8 cellular contexts compared by ENCODE assay signal in genomic region chr11:95789506-95790122, GRCh38. TPM values are rescaled to one million over a fixed set of nuclear protein-coding genes. Genes with fewer than 3 reads are reported as not detected.
DNase-seq lines count a peak whose midpoint lies in the region; ATAC-seq, FAIRE-seq and TF ChIP-seq lines count a peak whose summit lies in the region.

Gene FAM76B (minus strand): TSS chr11:95789782. CDS start chr11:95789478, 304 bp downstream.

- POLR2A ChIA-PET in H1 (lab: Charles Lee; ENCODE audit: partially characterized antibody): interaction anchor here (0.8 to 2.9 kb wide), 15 partner anchors 11 to 723 kb away, joined by 3 to 20 read pairs (median 4); partner anchors contain the start of genes CCDC82, JRKL and SRSF8

- H2BK120ac ChIP-seq in H1 (replicated peaks; ENCODE audit: low read depth, low read length): no peak within 1 kb of the TSS
- H2BK120ac ChIP-seq in mesenchymal stem cell (ENCODE audit: low read depth, low read length): no peak within 1 kb of the TSS

- TF ChIP-seq RAD21 in H1 (IDR thresholded peaks at IDR 0.05 in 1 of 2, conservative IDR thresholded peaks at IDR 0.05 in 1 of 2; ENCODE audit: low read depth in 2 of 2, low read length in 2 of 2): no peak

- H2BK15ac ChIP-seq in H1 (ENCODE audit: low read length) (no peak within 1 kb of the TSS), mesenchymal stem cell (ENCODE audit: low read depth, poor library complexity, severe bottlenecking) (peak within 1 kb of the TSS; percentile 29)

- peak within 1 kb of the TSS; percentile 100 for H3K27ac Mint-ChIP-seq in activated CD8-positive, alpha-beta memory T cell treated with anti-CD3 and anti-CD28 coated beads, Interleukin-2, amount 10 ng/mL, durations not matched to agents 7 days and 5 days

- peaks cover 0 to 7% of the 10 kb centered on the region in 2 experiments for H4K20me1 ChIP-seq in H1 (replicated peaks in 1 of 2; ENCODE audit: control insufficient read depth in 1 of 2, insufficient read depth in 2 of 2, low read length in 2 of 2)

- H2AK5ac ChIP-seq in H1 (ENCODE audit: low read depth, low read length) (no peak within 1 kb of the TSS; the same call in 1 of the 2 replicates), mesenchymal stem cell (ENCODE audit: low read length, severe bottlenecking) (no peak within 1 kb of the TSS)

- H3K4me3 ChIP-seq in NT2/D1 (ENCODE audit: insufficient read length, low read depth): peak within 1 kb of the TSS; percentile 89
- peak within 1 kb of the TSS; percentile 84 to 95 (median 92) for H3K4me3 ChIP-seq in H1 (ENCODE audit: extremely low read depth in 1 of 4, insufficient read depth in 2 of 4, low read depth in 3 of 4, low read length in 4 of 4)
- peak within 1 kb of the TSS; percentile 93 to 97 for H3K4me3 ChIP-seq in mesenchymal stem cell (ENCODE audit: insufficient read depth in 1 of 2, low read depth in 1 of 2, low read length in 2 of 2)

- H3K9me3 ChIP-seq in NT2/D1 (ENCODE audit: insufficient read depth, low read length) (no peaks in the 10 kb centered on the region), H1 (ENCODE audit: insufficient read depth in 2 of 2, low read depth in 1 of 2, low read length in 1 of 2) (no peaks in the 10 kb centered on the region), mesenchymal stem cell (ENCODE audit: control insufficient read depth, low read length) (no peaks in the 10 kb centered on the region)

- H3K36me3 Mint-ChIP-seq in activated CD8-positive, alpha-beta memory T cell treated with anti-CD3 and anti-CD28 coated beads, Interleukin-2, amount 10 ng/mL, durations not matched to agents 7 days and 5 days: peaks cover 39% of the 10 kb centered on the region

- peak; percentile 32 to 69; a peak in 2 of 3 replicates for TF ChIP-seq EP300 in H1 (IDR thresholded peaks at IDR 0.05; ENCODE audit: borderline replicate concordance in 1 of 2, low read depth in 2 of 2, low read length in 2 of 2)

- H3K23me2 ChIP-seq in H1 (ENCODE audit: low read depth, low read length): peaks cover 6% of the 10 kb centered on the region

- H3K4me2 ChIP-seq in H1 (ENCODE audit: insufficient read depth in 1 of 2, low read depth in 2 of 2, low read length in 2 of 2) (peak within 1 kb of the TSS; percentile 68 to 84), mesenchymal stem cell (ENCODE audit: low read length, poor library complexity, severe bottlenecking) (peak within 1 kb of the TSS; percentile 92)

- H3K36me3 ChIP-seq in NT2/D1 (ENCODE audit: insufficient read depth, insufficient read length, low read length) (peaks cover 24% of the 10 kb centered on the region), H1 (ENCODE audit: control insufficient read depth in 2 of 4, insufficient read depth in 4 of 4, low read length in 3 of 4) (peaks cover 6 to 28% (median 13%) of the 10 kb centered on the region in 4 experiments; a peak in 6 of 8 replicates), mesenchymal stem cell (ENCODE audit: control insufficient read depth in 1 of 2, insufficient read depth in 2 of 2, low read depth in 1 of 2, low read length in 2 of 2) (peaks cover 3 to 33% of the 10 kb centered on the region in 2 experiments)

- H2BK12ac ChIP-seq in H1 (ENCODE audit: low read depth, low read length) (peak within 1 kb of the TSS; percentile 54; the same call in 1 of the 2 replicates), mesenchymal stem cell (ENCODE audit: low read length in 2 of 2) (peak within 1 kb of the TSS in 1 of 2 experiments; percentile 94)

- H3K9ac ChIP-seq in NT2/D1 (ENCODE audit: insufficient read length, low read depth) (peak within 1 kb of the TSS; percentile 87), H1 (replicated peaks in 1 of 4; ENCODE audit: extremely low read depth in 1 of 4, low read depth in 3 of 4, low read length in 3 of 4) (peak within 1 kb of the TSS; percentile 96 to 99 (median 98)), mesenchymal stem cell (ENCODE audit: low read length) (peak within 1 kb of the TSS; percentile 96)

- CTCF ChIA-PET in activated CD8-positive, alpha-beta memory T cell treated with anti-CD3 and anti-CD28 coated beads, Interleukin-2, amount 10 ng/mL, durations not matched to agents 7 days and 5 days (lab: Charles Lee): interaction anchor here (0.7 to 3.5 kb wide), 13 partner anchors 11 to 722 kb away, joined by 3 to 18 read pairs (median 4); partner anchors contain the start of genes CCDC82, ENDOD1, JRKL and SESN3
- CTCF ChIA-PET in H1 (lab: Charles Lee; ENCODE audit: partially characterized antibody): interaction anchor here (1.1 to 1.5 kb wide), 8 partner anchors 21 to 646 kb away, joined by 3 to 6 read pairs (median 4); no protein-coding TSS in a partner anchor

- H2AFZ ChIP-seq in H1 (ENCODE audit: low read length): peak within 1 kb of the TSS; percentile 66
- peak within 1 kb of the TSS; percentile 97 for H2AFZ ChIP-seq in mesenchymal stem cell (ENCODE audit: low read depth, low read length)

- peak; percentile 69 for ATAC-seq in GM21381 (IDR thresholded peaks at IDR 0.05; ENCODE audit: unreplicated experiment)
- peak; percentile 76 for ATAC-seq in activated CD8-positive, alpha-beta memory T cell treated with anti-CD3 and anti-CD28 coated beads, Interleukin-2, amount 10 ng/mL, durations not matched to agents 7 days and 5 days

- no peak for TF ChIP-seq CTCF in H1 (IDR thresholded peaks at IDR 0.05; ENCODE audit: control extremely low read depth in 1 of 3, insufficient read depth in 1 of 3, low read depth in 1 of 3, low read length in 3 of 3)

- 0% methylated on average over 41 of the region's 62 CpGs; no CpG with 5 or more reads in 1 of the 2 experiments for WGBS in H1 (ENCODE audit: extremely low coverage in 1 of 2, insufficient coverage in 1 of 2, insufficient read length in 1 of 2, insufficient replicate concordance in 2 of 2, low coverage in 1 of 2, low lambda C conversion rate in 2 of 2, missing lambda C conversion rate in 1 of 2), 2 experiments
- WGBS in mesenchymal stem cell: under 1% methylated on average over 59 of the region's 62 CpGs

- H3K14ac ChIP-seq in H1 (ENCODE audit: insufficient read length) (no peak within 1 kb of the TSS), mesenchymal stem cell (ENCODE audit: low read length in 2 of 2) (peak within 1 kb of the TSS in 1 of 2 experiments; percentile 97)

- H2BK20ac ChIP-seq in H1 (ENCODE audit: low read length): no peak within 1 kb of the TSS

- FAIRE-seq in H1 (lab: Jason Lieb, UNC): peak; percentile 87

- DNase-seq in COR-L47 (lab: John Stamatoyannopoulos, UW) (peak; percentile 98), HUDEP-2 (lab: John Stamatoyannopoulos, UW; ENCODE audit: unreplicated experiment in 76 of 76) (peak; percentile 40 to 98 (median 95)), NT2/D1 (ENCODE audit: low read depth, low spot score) (peak; percentile 96), H1 (ENCODE audit: low read depth in 1 of 2, low spot score in 2 of 2) (peak; percentile 93 to 95), mesenchymal stem cell (peak; percentile 100)
- DNase-seq in activated CD8-positive, alpha-beta memory T cell treated with anti-CD3 and anti-CD28 coated beads, Interleukin-2, amount 10 ng/mL, durations not matched to agents 7 days and 5 days: peak; percentile 99
- peak; percentile 94 for DNase-seq in stimulated activated CD8-positive, alpha-beta memory T cell treated with anti-CD3 and anti-CD28 coated beads, Interleukin-12 subunit alpha, Interleukin-12 subunit beta, amount 100 ng/mL, for 4 hours (ENCODE audit: low read depth)

- TF ChIP-seq POLR2A in H1 (IDR thresholded peaks at IDR 0.05; ENCODE audit: control extremely low read depth in 1 of 2, low read depth in 2 of 2, low read length in 2 of 2): peak; percentile 91 to 94

- H3K4me1 Mint-ChIP-seq in activated CD8-positive, alpha-beta memory T cell treated with anti-CD3 and anti-CD28 coated beads, Interleukin-2, amount 10 ng/mL, durations not matched to agents 7 days and 5 days: peaks cover 59% of the 10 kb centered on the region

- no peaks in the 10 kb centered on the region for H3K27me3 Mint-ChIP-seq in activated CD8-positive, alpha-beta memory T cell treated with anti-CD3 and anti-CD28 coated beads, Interleukin-2, amount 10 ng/mL, durations not matched to agents 7 days and 5 days

- H3K4ac ChIP-seq in H1 (replicated peaks; ENCODE audit: insufficient read length, low read depth, low read length): no peak within 1 kb of the TSS
- peak within 1 kb of the TSS; percentile 20 to 91 for H3K4ac ChIP-seq in mesenchymal stem cell (ENCODE audit: low read depth in 1 of 2, low read length in 2 of 2)

- no peaks in the 10 kb centered on the region for H3K27me3 ChIP-seq in NT2/D1 (ENCODE audit: insufficient read depth, insufficient read length)
- H3K27me3 ChIP-seq in H1 (replicated peaks in 1 of 4; ENCODE audit: control insufficient read depth in 3 of 4, extremely low read depth in 1 of 4, insufficient read depth in 3 of 4, low read length in 3 of 4): no peaks in the 10 kb centered on the region
- H3K27me3 ChIP-seq in mesenchymal stem cell (ENCODE audit: control insufficient read depth in 1 of 2, insufficient read depth in 1 of 2, low read length in 2 of 2): no peaks in the 10 kb centered on the region

- peaks cover 15 to 55% of the 10 kb centered on the region in 2 experiments for H3K79me2 ChIP-seq in H1 (ENCODE audit: control insufficient read depth in 1 of 2, insufficient read depth in 2 of 2, low read length in 2 of 2)

- peak within 1 kb of the TSS; percentile 98 for H3K27ac ChIP-seq in H1 (ENCODE audit: low read depth, low read length)
- H3K27ac ChIP-seq in mesenchymal stem cell (ENCODE audit: low read length, poor library complexity, severe bottlenecking): peak within 1 kb of the TSS; percentile 90

- H3K56ac ChIP-seq in H1 (replicated peaks; ENCODE audit: insufficient read length, low read depth, low read length): peak within 1 kb of the TSS; percentile 81

- H4K91ac ChIP-seq in H1 (replicated peaks; ENCODE audit: insufficient read length, low read length) (peak within 1 kb of the TSS; percentile 79), mesenchymal stem cell (ENCODE audit: low read length) (peak within 1 kb of the TSS; percentile 91)

- peak within 1 kb of the TSS; percentile 97 for H2BK5ac ChIP-seq in H1 (ENCODE audit: low read depth, low read length)
- peak within 1 kb of the TSS; percentile 94 for H2BK5ac ChIP-seq in mesenchymal stem cell (ENCODE audit: low read depth, low read length, poor library complexity, severe bottlenecking)

- no peak within 1 kb of the TSS for H3K23ac ChIP-seq in H1 (ENCODE audit: insufficient read length)
- peak within 1 kb of the TSS; percentile 22 to 95 for H3K23ac ChIP-seq in mesenchymal stem cell (ENCODE audit: low read length in 2 of 2)

- H3K18ac ChIP-seq in H1 (ENCODE audit: extremely low read depth, low read length) (peak within 1 kb of the TSS; percentile 75), mesenchymal stem cell (ENCODE audit: low read depth in 1 of 2, low read length in 2 of 2) (peak within 1 kb of the TSS; percentile 92 to 100)

- H3K9me3 Mint-ChIP-seq in activated CD8-positive, alpha-beta memory T cell treated with anti-CD3 and anti-CD28 coated beads, Interleukin-2, amount 10 ng/mL, durations not matched to agents 7 days and 5 days (ENCODE audit: low read depth): no peaks in the 10 kb centered on the region

- H4K8ac ChIP-seq in H1 (ENCODE audit: extremely low read depth, insufficient read depth, low read length) (peak within 1 kb of the TSS; percentile 99), mesenchymal stem cell (ENCODE audit: low read length) (peak within 1 kb of the TSS; percentile 89)

- no peaks in the 10 kb centered on the region for H3K79me1 ChIP-seq in H1 (ENCODE audit: low read depth, low read length)
- peaks cover 10% of the 10 kb centered on the region for H3K79me1 ChIP-seq in mesenchymal stem cell (replicated peaks; ENCODE audit: low read length, poor library complexity, severe bottlenecking)

- peak within 1 kb of the TSS; percentile 99 for H3K4me3 Mint-ChIP-seq in activated CD8-positive, alpha-beta memory T cell treated with anti-CD3 and anti-CD28 coated beads, Interleukin-2, amount 10 ng/mL, durations not matched to agents 7 days and 5 days

- no peaks in the 10 kb centered on the region for H3K4me1 ChIP-seq in NT2/D1 (ENCODE audit: insufficient read depth, insufficient read length)
- H3K4me1 ChIP-seq in H1 (replicated peaks in 1 of 4; ENCODE audit: control insufficient read depth in 3 of 4, insufficient read depth in 4 of 4, low read length in 3 of 4): peaks cover 0 to 9% (median 0%) of the 10 kb centered on the region in 4 experiments; a peak in 1 of 7 replicates
- H3K4me1 ChIP-seq in mesenchymal stem cell (ENCODE audit: control insufficient read depth, insufficient read depth, low read depth, low read length): peaks cover 2% of the 10 kb centered on the region

- H4K5ac ChIP-seq in H1 (ENCODE audit: insufficient read length, low read depth, low read length): peak within 1 kb of the TSS; percentile 80

RNA-seq across cellular contexts. Expression of gene FAM76B, which starts in this region (rescaled TPM):
- total RNA-seq in activated CD8-positive, alpha-beta memory T cell treated with anti-CD3 and anti-CD28 coated beads, Interleukin-2, amount 10 ng/mL, durations not matched to agents 7 days and 5 days: 10 to 100 TPM; 50.4 to 51.3 TPM
- 22.3 and 25.2 TPM in 2 replicates for total RNA-seq in H1 (2021; fragmentation: NEBNext Ultra II Directional; extraction: Animal tissue kit (Norgen Biotek cat#: 25700))
- 7.3 and 11.0 TPM in 2 replicates for polyA plus RNA-seq in H1 (2011; rRNA removed)
- 17.1 TPM for polyA plus RNA-seq in H1 (2011; cell fraction: cytosol; rRNA removed)
- 15.4 TPM for polyA plus RNA-seq in H1 (2011; cell fraction: nucleus; rRNA removed)
- 13.0 to 23.0 TPM (median 16.7 TPM) in 4 replicates for polyA plus RNA-seq in H1 (2012, experiment 1 of 2)
- 2.1 TPM for polyA plus RNA-seq in H1 (2012, experiment 2 of 2)
- 29.6 TPM for polyA plus RNA-seq in H1 (2013, experiment 1 of 2)
- polyA plus RNA-seq in H1 (2013, experiment 2 of 2): 22.6 TPM
- polyA minus RNA-seq in H1 (2011; rRNA and poly(A)+ RNA removed): 19.2 and 19.4 TPM in 2 replicates
- polyA minus RNA-seq in H1 (2011; cell fraction: cytosol; rRNA and poly(A)+ RNA removed): 19.8 TPM
- 48.5 TPM for polyA minus RNA-seq in H1 (2011; cell fraction: nucleus; rRNA and poly(A)+ RNA removed)
- 16.6 TPM for polyA plus RNA-seq in mesenchymal stem cell (2013, experiment 1 of 2)
- 16.8 TPM for polyA plus RNA-seq in mesenchymal stem cell (2013, experiment 2 of 2)

Comparison
In these comparisons a context has a peak if more than half of its experiments do, and no peak if none do; other contexts are left out.
1. Peak in every context shown above with its lines: DNase-seq, ATAC-seq, H3K4me3 ChIP-seq and H3K27ac ChIP-seq.